Comparison of ENCODE assay signal across 22 cellular contexts in genomic region chr9:113352411-113352810, GRCh38. TPM values are rescaled to one million over a fixed set of nuclear protein-coding genes. Genes with fewer than 3 reads are reported as not detected.
DNase-seq lines count a peak whose midpoint lies in the region; TF ChIP-seq lines count a peak whose summit lies in the region.
"Had no signal": no experiment of that assay in that cellular context is flagged by ENCODE, and none has a peak within 500 bp of the region (broad histone marks: within the 10 kb centered on the region; RNA-seq: fewer than 3 reads in every experiment).

No MANE protein-coding gene starts in this region.

- CTCF ChIA-PET in RWPE1 (lab: Yijun Ruan, JAX) = interaction anchor here (1.3 kb wide), 1 partner anchor 12 kb away, joined by 4 read pairs; the partner anchor contains the start of gene WDR31

- POLR2A ChIA-PET in RWPE1 (lab: Yijun Ruan, JAX; ENCODE audit: low non-redundant PET) = no interaction called here

- H3K27ac ChIP-seq in RWPE1 (no peak overlapping the region), stomach (no peak overlapping the region), sigmoid colon (no peak overlapping the region)
- H3K27ac ChIP-seq: adrenal gland had no signal

- DNase-seq in activated CD8-positive, alpha-beta memory T cell treated with anti-CD3 and anti-CD28 coated beads for 24 hours = peak; percentile 33
- no peak for DNase-seq in activated CD8-positive, alpha-beta memory T cell treated with anti-CD3 and anti-CD28 coated beads, Interleukin-2, amount 50 U/mL, for 48 hours
- DNase-seq in RWPE1 (ENCODE audit: low spot score) (peak; percentile 40), progenitor cell of endocrine pancreas (ENCODE audit: low spot score, unreplicated experiment) (no peak), stomach (no peak), sigmoid colon (no peak)
- DNase-seq: activated CD4-positive, alpha-beta T cell treated with anti-CD3 and anti-CD28 coated beads for 48 hours; activated T-cell treated with anti-CD3 and anti-CD28 coated beads, Interleukin-2, amount 50 U/mL, for 72 hours; caudate nucleus; CD4-positive, alpha-beta T cell; DMS79 treated with DMSO at 0.1 percent for 48 hours; effector memory CD8-positive, alpha-beta T cell; HFFc6; islet precursor cell; MG63; NCI-H2081 treated with DMSO at 0.1 percent for 48 hours; NCI-H524; nephron progenitor cell had no signal

- peaks cover 2% of the 10 kb centered on the region for H3K27me3 Mint-ChIP-seq in progenitor cell of endocrine pancreas

- no peak overlapping the region for H3K4me3 ChIP-seq in stomach
- no peak overlapping the region for H3K4me3 ChIP-seq in sigmoid colon
- H3K4me3 ChIP-seq: adrenal gland, MG63 had no signal

- no peaks in the 10 kb centered on the region for H3K9me3 Mint-ChIP-seq in progenitor cell of endocrine pancreas (ENCODE audit: low read depth)
- H3K9me3 Mint-ChIP-seq: activated T-cell treated with anti-CD3 and anti-CD28 coated beads, Interleukin-2, amount 50 U/mL, for 72 hours; CD4-positive, alpha-beta T cell; effector memory CD8-positive, alpha-beta T cell; HFFc6 had no signal

- TF ChIP-seq EP300 in stomach (IDR thresholded peaks at IDR 0.05) (no peak), sigmoid colon (IDR thresholded peaks at IDR 0.05) (no peak)

- TF ChIP-seq POLR2A in stomach (IDR thresholded peaks at IDR 0.05) = no peak
- no peak for TF ChIP-seq POLR2A in sigmoid colon (IDR thresholded peaks at IDR 0.05)

- WGBS in stomach, 5 donors = 64 to 79% (median 71%) methylated on average over 1 of the region's 1 CpG
- 78 to 80% methylated on average over 1 of the region's 1 CpG for WGBS in sigmoid colon, 2 donors

- no peak overlapping the region for H3K4me3 Mint-ChIP-seq in progenitor cell of endocrine pancreas (ENCODE audit: low read depth)
- H3K4me3 Mint-ChIP-seq: activated T-cell treated with anti-CD3 and anti-CD28 coated beads, Interleukin-2, amount 50 U/mL, for 72 hours; CD4-positive, alpha-beta T cell; effector memory CD8-positive, alpha-beta T cell; HFFc6; nephron progenitor cell had no signal

- peaks cover 9% of the 10 kb centered on the region for H3K4me1 Mint-ChIP-seq in progenitor cell of endocrine pancreas (ENCODE audit: low read depth)

- intact Hi-C loops in stomach (cut with DNase I; ENCODE audit: low total_unique reads) = no loop called here
- intact Hi-C loops in sigmoid colon (cut with DNase I) = no loop called here

- H3K36me3 Mint-ChIP-seq in progenitor cell of endocrine pancreas (ENCODE audit: insufficient read depth) = peaks cover 10% of the 10 kb centered on the region

- H3K9me3 ChIP-seq in stomach = no peaks in the 10 kb centered on the region
- H3K9me3 ChIP-seq in sigmoid colon = no peaks in the 10 kb centered on the region
- H3K9me3 ChIP-seq: adrenal gland, MG63 had no signal

- H3K4me1 ChIP-seq in stomach (peaks cover 5 to 39% (median 27%) of the 10 kb centered on the region in 4 donors), sigmoid colon (peaks cover 0 to 16% (median 13%) of the 10 kb centered on the region in 4 donors)

- H3K27me3 ChIP-seq in stomach (peaks cover 0 to 19% (median 0%) of the 10 kb centered on the region in 3 donors), sigmoid colon (peaks cover 0 to 25% (median 2%) of the 10 kb centered on the region in 3 donors)
- H3K27me3 ChIP-seq: adrenal gland had no signal

- no peak for TF ChIP-seq CTCF in RWPE1 (conservative IDR thresholded peaks at IDR 0.05; ENCODE audit: low read depth)
- no peak for TF ChIP-seq CTCF in progenitor cell of endocrine pancreas (IDR thresholded peaks at IDR 0.05; ENCODE audit: unreplicated experiment)
- TF ChIP-seq CTCF in stomach (IDR thresholded peaks at IDR 0.05) = no peak
- TF ChIP-seq CTCF in sigmoid colon (IDR thresholded peaks at IDR 0.05) = peak in 1 of 4 experiments; percentile 4

- peaks cover 0 to 12% (median 2%) of the 10 kb centered on the region in 4 donors for H3K36me3 ChIP-seq in stomach
- H3K36me3 ChIP-seq in sigmoid colon = no peaks in the 10 kb centered on the region
- H3K36me3 ChIP-seq: adrenal gland, MG63 had no signal

- peak overlapping the region; percentile 50 for H3K27ac Mint-ChIP-seq in progenitor cell of endocrine pancreas
- H3K27ac Mint-ChIP-seq: activated T-cell treated with anti-CD3 and anti-CD28 coated beads, Interleukin-2, amount 50 U/mL, for 72 hours; CD4-positive, alpha-beta T cell; effector memory CD8-positive, alpha-beta T cell; HFFc6; nephron progenitor cell had no signal

RNA-seq across cellular contexts. Expression of gene BSPRY, which starts 3.1 kb away (rescaled TPM):
- total RNA-seq in progenitor cell of endocrine pancreas = 18.8 and 19.7 TPM in 2 replicates
- 10 to 100 TPM in 4 of 5 donors, 1 to 10 TPM in 1; 2.2 to 60.3 (median 16.0) TPM for total RNA-seq in stomach
- polyA plus RNA-seq in stomach = 10 to 100 TPM; 16.1 to 28.9 (median 24.5) TPM
- total RNA-seq in sigmoid colon = under 1 TPM; 0.27 to 0.66 (median 0.32) TPM
- 10 to 100 TPM; 14.4 to 23.6 (median 21.8) TPM for polyA plus RNA-seq in sigmoid colon
- total RNA-seq: CD4-positive, alpha-beta T cell; HFFc6 had no signal
- polyA plus RNA-seq: AG04450 had no signal

RNA-seq across cellular contexts. Expression of gene WDR31, which starts 12.3 kb away (rescaled TPM):
- total RNA-seq in progenitor cell of endocrine pancreas (5.1 and 5.7 TPM in 2 replicates), stomach (1 to 10 TPM in 2 of 5 donors, under 1 TPM in 2, not detected in 1; 0.29 to 5.0 (median 0.96) TPM), sigmoid colon (1 to 10 TPM; 1.8 to 3.9 (median 2.6) TPM)
- polyA plus RNA-seq in stomach (1 to 10 TPM; 1.2 to 1.5 (median 1.3) TPM), sigmoid colon (1 to 10 TPM; 1.2 to 2.0 (median 1.8) TPM)

RNA-seq across cellular contexts. Expression of gene HDHD3, which starts 24.4 kb away (rescaled TPM):
- 77.4 and 83.9 TPM in 2 replicates for total RNA-seq in progenitor cell of endocrine pancreas
- total RNA-seq in stomach = 100 to 1,000 TPM in 3 of 5 donors, 10 to 100 TPM in 2; 41.3 to 120 (median 104) TPM
- 10 to 100 TPM; 42.5 to 81.1 (median 51.6) TPM for polyA plus RNA-seq in stomach
- 10 to 100 TPM; 16.4 to 34.6 (median 25.6) TPM for total RNA-seq in sigmoid colon
- polyA plus RNA-seq in sigmoid colon = 100 to 1,000 TPM; 113 to 158 (median 121) TPM

RNA-seq across cellular contexts. Expression of gene ALAD, which starts 48.7 kb away (rescaled TPM):
- 59.3 and 64.3 TPM in 2 replicates for total RNA-seq in progenitor cell of endocrine pancreas
- 100 to 1,000 TPM in 1 of 5 donors, 10 to 100 TPM in 4; 30.8 to 102 (median 44.8) TPM for total RNA-seq in stomach
- polyA plus RNA-seq in stomach = 10 to 100 TPM; 33.9 to 69.2 (median 64.8) TPM
- total RNA-seq in sigmoid colon = 10 to 100 TPM; 14.8 to 31.0 (median 23.3) TPM
- 10 to 100 TPM; 37.0 to 50.2 (median 47.4) TPM for polyA plus RNA-seq in sigmoid colon

RNA-seq across cellular contexts. Expression of gene RNF183, which starts 49.2 kb away (rescaled TPM):
- 0.26 and 0.44 TPM in 2 replicates for total RNA-seq in progenitor cell of endocrine pancreas
- total RNA-seq in stomach = 1 to 10 TPM in 2 of 5 donors, under 1 TPM in 1, not detected in 2; 0.43 to 5.0 (median 1.8) TPM
- 1 to 10 TPM in 2 of 3 donors, under 1 TPM in 1; 0.46 to 5.6 (median 1.2) TPM for polyA plus RNA-seq in stomach
- total RNA-seq in sigmoid colon = not detected
- polyA plus RNA-seq in sigmoid colon = 1 to 10 TPM in 1 of 3 donors, not detected in 2; 2.3 TPM
- total RNA-seq: adrenal gland, HFFc6, mesenteric fat pad, subcutaneous adipose tissue had no signal
- polyA plus RNA-seq: AG04450 had no signal

Comparison
In these comparisons a context has a peak if more than half of its experiments do, and no peak if none do; other contexts are left out.
1. DNase-seq: peak in activated CD8-positive, alpha-beta memory T cell treated with anti-CD3 and anti-CD28 coated beads for 24 hours (single experiment) and RWPE1 (single experiment); none in activated CD8-positive, alpha-beta memory T cell treated with anti-CD3 and anti-CD28 coated beads, Interleukin-2, amount 50 U/mL, for 48 hours (single experiment), progenitor cell of endocrine pancreas (single experiment), stomach (single experiment) and sigmoid colon (single experiment).